Comparison of ENCODE assay signal across 8 cellular contexts in the genomic region with DNA sequence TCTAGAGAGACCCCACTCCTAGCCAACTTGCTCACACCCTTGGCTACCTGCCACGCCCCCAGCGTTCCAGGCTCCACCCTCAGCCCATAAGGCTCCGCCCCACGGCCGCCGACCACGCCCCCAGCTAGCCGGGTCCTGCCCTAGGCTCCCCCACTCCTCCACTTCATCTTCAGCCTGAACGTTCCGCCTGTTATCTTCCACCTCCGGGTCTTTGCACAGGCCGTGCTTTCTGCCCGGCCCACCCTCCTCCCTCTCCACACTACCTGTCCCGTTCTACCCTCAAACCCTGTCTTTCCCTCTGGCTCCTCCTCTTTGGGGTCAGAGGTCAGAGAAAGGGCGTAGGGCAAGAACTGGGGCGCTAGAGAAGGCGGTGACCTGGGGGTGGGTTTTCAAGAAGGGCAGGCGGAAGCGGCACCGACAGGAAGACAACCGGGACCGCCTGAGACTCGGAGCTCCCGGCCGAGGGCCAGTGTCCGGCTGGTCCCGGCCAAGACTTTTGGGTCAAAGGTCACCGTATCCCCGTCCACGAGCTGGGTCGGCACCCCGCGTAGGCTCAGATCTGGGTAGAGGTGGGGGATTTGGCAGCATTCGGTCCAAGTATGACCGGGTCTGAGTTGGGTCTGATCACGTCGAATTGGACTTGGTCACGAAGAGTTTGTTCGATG. TPM values are rescaled to one million over a fixed set of nuclear protein-coding genes. Genes with fewer than 3 reads are reported as not detected.
DNase-seq lines count a peak whose midpoint lies in the region; ATAC-seq and TF ChIP-seq lines count a peak whose summit lies in the region.

No MANE protein-coding gene starts in this region.

- no peaks in the 10 kb centered on the region for H3K27me3 ChIP-seq in DND-41 (ENCODE audit: insufficient read depth, low read length, poor library complexity)
- peaks cover 18% of the 10 kb centered on the region for H3K27me3 ChIP-seq in colonic mucosa
- no peaks in the 10 kb centered on the region for H3K27me3 ChIP-seq in lung (ENCODE audit: control insufficient read depth, insufficient read depth)
- H3K27me3 ChIP-seq in thymus (ENCODE audit: control insufficient read depth, insufficient read depth): peaks cover 50% of the 10 kb centered on the region
- H3K27me3 ChIP-seq in prostate gland (replicated peaks; ENCODE audit: insufficient read depth): peaks cover 17% of the 10 kb centered on the region

- no peaks in the 10 kb centered on the region for H3K9me3 ChIP-seq in DND-41 (ENCODE audit: insufficient read depth, low read length, severe bottlenecking)
- H3K9me3 ChIP-seq in colonic mucosa: no peaks in the 10 kb centered on the region
- no peaks in the 10 kb centered on the region for H3K9me3 ChIP-seq in lung (ENCODE audit: control insufficient read depth in 2 of 2, insufficient read depth in 1 of 2, low read length in 1 of 2)
- peaks cover 1% of the 10 kb centered on the region for H3K9me3 ChIP-seq in thymus (ENCODE audit: control insufficient read depth)
- no peaks in the 10 kb centered on the region for H3K9me3 ChIP-seq in prostate gland

- intact Hi-C loops in colonic mucosa (cut with DNase I): no loop called here
- intact Hi-C loops in prostate gland (cut with DNase I): no loop called here

- H4K20me1 ChIP-seq in DND-41 (ENCODE audit: insufficient read depth, low read length): 0 out of 2 replicates have a peak, but pooled peaks cover 10% of the 10 kb centered on the region

- H2AFZ ChIP-seq in DND-41 (ENCODE audit: low read depth, low read length): no peak overlapping the region

- TF ChIP-seq CTCF in DND-41 (IDR thresholded peaks at IDR 0.05; ENCODE audit: borderline replicate concordance, extremely low read depth, low read length, poor library complexity, severe bottlenecking): no peak
- TF ChIP-seq CTCF in colonic mucosa (IDR thresholded peaks at IDR 0.05): no peak
- TF ChIP-seq CTCF in lung (IDR thresholded peaks at IDR 0.05; ENCODE audit: control extremely low read depth, extremely low read depth): no peak
- no peak for TF ChIP-seq CTCF in prostate gland (IDR thresholded peaks at IDR 0.05)

- no peak overlapping the region for H3K4me2 ChIP-seq in DND-41 (ENCODE audit: insufficient read depth, low read length)

- no peaks in the 10 kb centered on the region for H3K36me3 ChIP-seq in DND-41 (ENCODE audit: insufficient read depth, low read length)
- H3K36me3 ChIP-seq in colonic mucosa: no peaks in the 10 kb centered on the region
- H3K36me3 ChIP-seq in lung (ENCODE audit: control insufficient read depth in 2 of 2, insufficient read depth in 2 of 2, low read length in 2 of 2): no peaks in the 10 kb centered on the region
- no peaks in the 10 kb centered on the region for H3K36me3 ChIP-seq in thymus (ENCODE audit: control insufficient read depth, insufficient read depth)
- H3K36me3 ChIP-seq in prostate gland: no peaks in the 10 kb centered on the region

- DNase-seq in DND-41 (peak; percentile 33), SKM-1 treated with dmso at 0.1 percent for 144 hours (lab: John Stamatoyannopoulos, UW; ENCODE audit: unreplicated experiment) (peak; percentile 66), colonic mucosa (peak; percentile 63), lung (ENCODE audit: low spot score) (no peak), NCI-H1694 (lab: John Stamatoyannopoulos, UW) (no peak), prostate gland (ENCODE audit: low spot score) (no peak)

- ATAC-seq in DND-41 (ENCODE audit: insufficient read depth, low read depth) (no peak), HG03439 (IDR thresholded peaks at IDR 0.05; ENCODE audit: unreplicated experiment) (peak; percentile 9), lung (ENCODE audit: insufficient read depth, low FRiP score) (peak; percentile 5)

- H3K4me3 ChIP-seq in DND-41 (ENCODE audit: low read depth in 1 of 2, low read length in 2 of 2) (no peak overlapping the region), colonic mucosa (peak overlapping the region; percentile 27), lung (peak overlapping the region; percentile 10), thymus (ENCODE audit: low read length) (peak overlapping the region; percentile 21), prostate gland (peak overlapping the region in 1 of 2 donors; percentile 6)

- H3K27ac ChIP-seq in DND-41 (ENCODE audit: low read length) (no peak overlapping the region), colonic mucosa (no peak overlapping the region), lung (ENCODE audit: low read depth in 1 of 2, low read length in 1 of 2) (no peak overlapping the region), thymus (ENCODE audit: low read depth) (no peak overlapping the region), prostate gland (no peak overlapping the region)

- no peak for TF ChIP-seq POLR2A in prostate gland (IDR thresholded peaks at IDR 0.05)

- no peaks in the 10 kb centered on the region for H3K79me2 ChIP-seq in DND-41 (ENCODE audit: insufficient read depth, low read length)

- no peaks in the 10 kb centered on the region for H3K4me1 ChIP-seq in DND-41 (ENCODE audit: insufficient read depth, low read length)
- H3K4me1 ChIP-seq in colonic mucosa: peaks cover 10% of the 10 kb centered on the region
- H3K4me1 ChIP-seq in lung (ENCODE audit: control insufficient read depth in 2 of 2, insufficient read depth in 2 of 2, low read length in 2 of 2): peaks cover 0 to 17% of the 10 kb centered on the region in 2 donors
- H3K4me1 ChIP-seq in thymus (ENCODE audit: control insufficient read depth, insufficient read depth, low read length): no peaks in the 10 kb centered on the region
- peaks cover 6% of the 10 kb centered on the region for H3K4me1 ChIP-seq in prostate gland (replicated peaks)

- 8 to 10% methylated on average over 39 of the region's 39 CpGs for WGBS in lung, 2 donors
- WGBS in thymus: 12% methylated on average over 39 of the region's 39 CpGs
- 7% methylated on average over 38 of the region's 39 CpGs for whole genome bisulfite sequencing in prostate gland

- H3K9ac ChIP-seq in DND-41 (ENCODE audit: low read depth, low read length) (no peak overlapping the region), colonic mucosa (ENCODE audit: low read depth in 2 of 2, low read length in 2 of 2) (peak overlapping the region; percentile 58 to 65)

RNA-seq across cellular contexts. Expression of gene PDE4C, which starts 2.2 kb away (rescaled TPM):
- total RNA-seq in colonic mucosa: 1 to 10 TPM; 2.1 TPM
- total RNA-seq in lung: 10 to 100 TPM in 1 of 2 donors, 1 to 10 TPM in 1; 3.6 to 32.4 TPM
- 1 to 10 TPM in 1 of 2 donors, under 1 TPM in 1; 0.32 to 4.8 TPM for polyA plus RNA-seq in lung
- polyA plus RNA-seq in thymus: 0.34 TPM
- 1 to 10 TPM in 1 of 2 donors, under 1 TPM in 1; 0.27 to 1.6 TPM for total RNA-seq in prostate gland

RNA-seq across cellular contexts. Expression of gene RAB3A, which starts 20.1 kb away (rescaled TPM):
- total RNA-seq in colonic mucosa: 1 to 10 TPM; 3.5 to 4.2 TPM
- total RNA-seq in lung: 1 to 10 TPM; 3.1 to 6.7 TPM
- polyA plus RNA-seq in lung: 1 to 10 TPM; 1.1 to 1.5 TPM
- polyA plus RNA-seq in thymus: 1.0 TPM
- total RNA-seq in prostate gland: 1 to 10 TPM; 2.5 to 6.0 TPM

RNA-seq across cellular contexts. Expression of gene MPV17L2, which starts 31.0 kb away (rescaled TPM):
- total RNA-seq in colonic mucosa (10 to 100 TPM in 1 of 2 donors, 1 to 10 TPM in 1; 8.9 to 21.7 TPM), lung (10 to 100 TPM in 1 of 2 donors, 1 to 10 TPM in 1; 3.2 to 13.7 TPM), prostate gland (10 to 100 TPM in 1 of 2 donors, 1 to 10 TPM in 1; 8.5 to 21.1 TPM)
- polyA plus RNA-seq in lung (10 to 100 TPM; 22.7 to 28.0 TPM), thymus (13.4 TPM)

RNA-seq across cellular contexts. Expression of gene IQCN, which starts 50.3 kb away (rescaled TPM):
- total RNA-seq in colonic mucosa: 1 to 10 TPM; 1.7 to 3.0 TPM
- total RNA-seq in lung: 1 to 10 TPM; 1.3 to 5.5 TPM
- polyA plus RNA-seq in lung: 1 to 10 TPM in 1 of 2 donors, under 1 TPM in 1; 0.69 to 5.2 TPM
- 5.0 TPM for polyA plus RNA-seq in thymus
- total RNA-seq in prostate gland: 10 to 100 TPM in 1 of 2 donors, 1 to 10 TPM in 1; 4.1 to 19.5 TPM

RNA-seq across cellular contexts. Expression of gene IFI30, which starts 50.4 kb away (rescaled TPM):
- total RNA-seq in colonic mucosa (10 to 100 TPM; 47.1 to 95.2 TPM), lung (100 to 1,000 TPM; 205 to 612 TPM), prostate gland (10 to 100 TPM; 20.9 to 22.5 TPM)
- polyA plus RNA-seq in lung (1,000 to 10,000 TPM in 1 of 2 donors, 100 to 1,000 TPM in 1; 440 to 1,883 TPM), thymus (237 TPM)

Comparison
In these comparisons a context has a peak if more than half of its experiments do, and no peak if none do; other contexts are left out.
1. DNase-seq: peak in DND-41 (single experiment), SKM-1 treated with dmso at 0.1 percent for 144 hours (single experiment) and colonic mucosa (single experiment); none in lung (single experiment), NCI-H1694 (single experiment) and prostate gland (single experiment).
2. H3K4me3 ChIP-seq: peak in colonic mucosa (single experiment), lung (single experiment) and thymus (single experiment); none in DND-41 (0 of 2).